Comparison of ENCODE assay signal across 20 cellular contexts in the genomic region with DNA sequence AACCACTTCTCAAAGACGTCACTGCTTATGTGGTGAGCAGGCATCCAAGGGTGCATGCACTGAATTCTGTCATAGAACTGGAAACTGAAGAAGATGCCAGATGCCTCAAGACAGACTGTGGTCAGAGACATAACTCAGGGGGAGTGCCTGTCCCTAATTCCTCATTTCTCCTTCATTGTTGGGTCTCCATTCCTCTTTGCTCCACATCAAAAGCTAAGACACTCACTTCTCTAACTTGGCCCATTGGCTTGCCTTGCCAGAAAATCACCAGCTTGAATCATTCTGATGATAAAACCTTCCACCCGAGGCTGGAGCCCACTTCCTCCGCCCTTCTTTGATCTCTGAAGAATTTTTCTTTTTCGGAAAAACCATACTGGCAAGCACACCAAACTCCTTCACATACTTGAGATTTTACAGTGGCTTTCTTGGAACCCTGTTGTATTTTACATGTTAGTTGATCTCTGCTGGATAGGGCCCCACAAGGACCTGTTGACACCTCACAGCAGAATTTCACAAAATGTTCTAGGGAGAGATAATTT.
A peak's percentile ranks its signal among the peaks of the same experiment; 100 is the strongest.
DNase-seq lines count a peak whose midpoint lies in the region; ATAC-seq and TF ChIP-seq lines count a peak whose summit lies in the region.
"Had no signal": no experiment of that assay in that cellular context is flagged by ENCODE, and none has a peak within 500 bp of the region (broad histone marks: within the 10 kb centered on the region; RNA-seq: fewer than 3 reads in every experiment).

No MANE protein-coding gene starts in this region.

- TF ChIP-seq CTCF in heart left ventricle (IDR thresholded peaks at IDR 0.05) (no peak), right atrium auricular region (IDR thresholded peaks at IDR 0.05) (no peak), choroid plexus epithelial cell (conservative IDR thresholded peaks at IDR 0.05; ENCODE audit: low read depth, low read length) (no peak), lung (IDR thresholded peaks at IDR 0.05; ENCODE audit: control extremely low read depth, extremely low read depth) (no peak), upper lobe of right lung (IDR thresholded peaks at IDR 0.05) (no peak)

- H3K9me3 ChIP-seq in heart left ventricle, result no peaks in the 10 kb centered on the region
- no peaks in the 10 kb centered on the region for H3K9me3 ChIP-seq in right atrium auricular region
- H3K9me3 ChIP-seq in lung (ENCODE audit: control insufficient read depth in 2 of 2, insufficient read depth in 1 of 2, low read length in 1 of 2), result no peaks in the 10 kb centered on the region
- H3K9me3 ChIP-seq in upper lobe of right lung, result no peaks in the 10 kb centered on the region
- H3K9me3 ChIP-seq: gastroesophageal sphincter, uterus had no signal

- H3K27me3 ChIP-seq in heart left ventricle, result no peaks in the 10 kb centered on the region
- H3K27me3 ChIP-seq in right atrium auricular region, result no peaks in the 10 kb centered on the region
- no peaks in the 10 kb centered on the region for H3K27me3 ChIP-seq in lung (ENCODE audit: control insufficient read depth, insufficient read depth)
- H3K27me3 ChIP-seq in upper lobe of right lung, result no peaks in the 10 kb centered on the region
- H3K27me3 ChIP-seq: gastroesophageal sphincter, uterus had no signal

- H3K4me1 ChIP-seq in heart left ventricle, result peaks cover 0 to 25% (median 0%) of the 10 kb centered on the region in 12 donors
- peaks cover 0 to 13% of the 10 kb centered on the region in 2 donors for H3K4me1 ChIP-seq in right atrium auricular region
- H3K4me1 ChIP-seq in lung (ENCODE audit: control insufficient read depth in 2 of 2, insufficient read depth in 2 of 2, low read length in 2 of 2), result no peaks in the 10 kb centered on the region
- no peaks in the 10 kb centered on the region for H3K4me1 ChIP-seq in upper lobe of right lung
- H3K4me1 ChIP-seq: uterus had no signal

- H3K9me3 Mint-ChIP-seq in activated T-cell treated with anti-CD3 and anti-CD28 coated beads, Interleukin-2, amount 50 U/mL, for 72 hours, result no peaks in the 10 kb centered on the region
- H3K9me3 Mint-ChIP-seq: stimulated activated naive CD8-positive, alpha-beta T cell treated with anti-CD3 and anti-CD28 coated beads, Interleukin-15, amount 100 ng/mL, for 72 hours had no signal

- H3K4me3 ChIP-seq in heart left ventricle, result no peak overlapping the region
- no peak overlapping the region for H3K4me3 ChIP-seq in right atrium auricular region
- H3K4me3 ChIP-seq in choroid plexus epithelial cell (ENCODE audit: low read depth, low read length), result no peak overlapping the region
- H3K4me3 ChIP-seq in lung, result no peak overlapping the region
- H3K4me3 ChIP-seq in upper lobe of right lung, result no peak overlapping the region
- H3K4me3 ChIP-seq: gastroesophageal sphincter, uterus had no signal

- WGBS in heart left ventricle, 4 donors, result 73 to 79% (median 75%) methylated on average over 4 of the region's 4 CpGs
- WGBS in lung, 2 donors, result 61 to 80% methylated on average over 4 of the region's 4 CpGs

- no peaks in the 10 kb centered on the region for H3K36me3 Mint-ChIP-seq in activated T-cell treated with anti-CD3 and anti-CD28 coated beads, Interleukin-2, amount 50 U/mL, for 72 hours (ENCODE audit: insufficient read depth in 2 of 2)

- DNase-seq in heart left ventricle (no peak), right atrium auricular region (ENCODE audit: low spot score) (no peak), choroid plexus epithelial cell (ENCODE audit: low read depth) (peak; percentile 85), lung (ENCODE audit: low spot score) (no peak), upper lobe of right lung (no peak), COLO668 (lab: John Stamatoyannopoulos, UW; ENCODE audit: unreplicated experiment) (no peak)
- DNase-seq in activated T-cell treated with anti-CD3 and anti-CD28 coated beads, Interleukin-2, amount 50 U/mL, for 72 hours, result no peak
- DNase-seq: activated naive CD4-positive, alpha-beta T cell; aorta; C1 segment of cervical spinal cord; DMS 273 treated with DMSO at 0.1 percent for 48 hours; GDM1; NCI-H1417; occipital lobe; SHP77; stimulated activated CD4-positive, alpha-beta T cell treated with anti-CD3 and anti-CD28 coated beads, Interleukin-2, amount 100 ng/mL, for 48 hours; stimulated activated naive CD8-positive, alpha-beta T cell treated with anti-CD3 and anti-CD28 coated beads, Interleukin-15, amount 100 ng/mL, for 72 hours; uterus had no signal

- H3K36me3 ChIP-seq in heart left ventricle (peaks cover 0 to 8% (median 0%) of the 10 kb centered on the region in 9 donors), right atrium auricular region (no peaks in the 10 kb centered on the region), lung (ENCODE audit: control insufficient read depth in 2 of 2, insufficient read depth in 2 of 2, low read length in 2 of 2) (no peaks in the 10 kb centered on the region), upper lobe of right lung (no peaks in the 10 kb centered on the region)
- H3K36me3 ChIP-seq: gastroesophageal sphincter, uterus had no signal

- no peak for TF ChIP-seq POLR2A in heart left ventricle (IDR thresholded peaks at IDR 0.05)

- peak overlapping the region in 3 of 12 donors; percentile 23 to 60 (median 53) for H3K27ac ChIP-seq in heart left ventricle
- H3K27ac ChIP-seq in right atrium auricular region, result peak overlapping the region in 1 of 2 donors; percentile 39
- H3K27ac ChIP-seq in lung (ENCODE audit: low read depth in 1 of 2, low read length in 1 of 2), result no peak overlapping the region
- no peak overlapping the region for H3K27ac ChIP-seq in upper lobe of right lung
- H3K27ac ChIP-seq: gastroesophageal sphincter, uterus had no signal

- no peak overlapping the region for H3K4me3 Mint-ChIP-seq in activated T-cell treated with anti-CD3 and anti-CD28 coated beads, Interleukin-2, amount 50 U/mL, for 72 hours
- H3K4me3 Mint-ChIP-seq: stimulated activated naive CD8-positive, alpha-beta T cell treated with anti-CD3 and anti-CD28 coated beads, Interleukin-15, amount 100 ng/mL, for 72 hours had no signal

- H3K4me1 Mint-ChIP-seq in activated T-cell treated with anti-CD3 and anti-CD28 coated beads, Interleukin-2, amount 50 U/mL, for 72 hours (ENCODE audit: low read depth), result no peaks in the 10 kb centered on the region
- H3K4me1 Mint-ChIP-seq: stimulated activated naive CD8-positive, alpha-beta T cell treated with anti-CD3 and anti-CD28 coated beads, Interleukin-15, amount 100 ng/mL, for 72 hours had no signal

- H3K27me3 Mint-ChIP-seq in activated T-cell treated with anti-CD3 and anti-CD28 coated beads, Interleukin-2, amount 50 U/mL, for 72 hours (ENCODE audit: low read depth), result peaks cover 7% of the 10 kb centered on the region
- H3K27me3 Mint-ChIP-seq: stimulated activated naive CD8-positive, alpha-beta T cell treated with anti-CD3 and anti-CD28 coated beads, Interleukin-15, amount 100 ng/mL, for 72 hours had no signal

- ATAC-seq in heart left ventricle (peak; percentile 36 to 62 (median 53)), lung (ENCODE audit: insufficient read depth, low FRiP score) (peak; percentile 19), upper lobe of right lung (peak; percentile 37), HG03460 (IDR thresholded peaks at IDR 0.05; ENCODE audit: unreplicated experiment) (no peak)
- no peak for ATAC-seq in activated T-cell treated with anti-CD3 and anti-CD28 coated beads, Interleukin-2, amount 50 U/mL, for 72 hours (replicated peaks in 1 of 2)
- ATAC-seq: gastroesophageal sphincter; stimulated activated naive CD8-positive, alpha-beta T cell treated with anti-CD3 and anti-CD28 coated beads, Interleukin-15, amount 100 ng/mL, for 72 hours had no signal

- no peak overlapping the region for H3K27ac Mint-ChIP-seq in activated T-cell treated with anti-CD3 and anti-CD28 coated beads, Interleukin-2, amount 50 U/mL, for 72 hours
- H3K27ac Mint-ChIP-seq: stimulated activated naive CD8-positive, alpha-beta T cell treated with anti-CD3 and anti-CD28 coated beads, Interleukin-15, amount 100 ng/mL, for 72 hours had no signal

- intact Hi-C loops in heart left ventricle (cut with DNase I), result no loop called here
- intact Hi-C loops in upper lobe of right lung (cut with DNase I), result no loop called here

Comparison
In these comparisons a context has a peak if more than half of its experiments do, and no peak if none do; other contexts are left out.
1. ATAC-seq: peak in heart left ventricle (4 of 4), lung (single experiment) and upper lobe of right lung (single experiment); none in HG03460 (single experiment) and activated T-cell treated with anti-CD3 and anti-CD28 coated beads, Interleukin-2, amount 50 U/mL, for 72 hours (0 of 2).